In the genomic region with DNA sequence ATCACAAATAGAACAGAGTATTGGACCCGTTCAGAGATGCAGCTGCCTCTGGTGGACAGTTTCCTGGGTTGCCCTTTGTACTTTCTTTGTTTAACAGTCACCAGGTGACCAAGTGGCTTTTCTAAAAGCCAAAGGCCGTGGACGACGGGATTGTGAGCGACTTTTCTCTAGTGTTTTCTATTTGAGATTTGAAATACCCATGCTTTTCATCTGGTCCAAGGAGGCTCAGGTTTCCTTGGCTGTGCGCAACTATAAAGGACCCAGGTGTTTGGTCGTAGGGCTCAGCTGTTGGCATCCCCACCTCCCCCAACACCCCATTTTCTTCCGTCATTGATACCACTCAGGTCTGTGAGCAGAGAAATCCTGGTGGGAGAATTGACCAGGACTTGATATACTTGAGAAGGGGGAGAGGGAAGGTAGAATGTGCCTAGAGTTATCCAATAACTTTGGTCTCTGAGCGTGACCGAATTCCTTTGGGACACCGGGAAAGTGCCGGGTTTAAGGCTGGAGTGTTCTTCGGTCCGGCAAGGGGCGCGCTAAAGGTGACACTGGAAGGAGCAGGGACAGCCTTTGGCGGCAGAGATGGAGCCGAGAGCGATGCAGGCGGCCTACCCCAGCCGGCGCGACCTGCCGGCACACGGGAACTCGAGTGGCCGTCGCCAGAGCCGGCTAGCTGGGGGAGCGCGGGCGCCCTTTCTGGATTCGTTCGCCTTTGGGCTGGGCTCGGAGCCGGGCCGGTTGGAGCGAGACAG, we compare ENCODE assay signal across 8 cellular contexts.
DNase-seq lines count a peak whose midpoint lies in the region; FAIRE-seq and TF ChIP-seq lines count a peak whose summit lies in the region.

No MANE protein-coding gene starts in this region.

- H3K27me3 Mint-ChIP-seq in brain (peaks cover 2% of the 10 kb centered on the region), mesothelial cell of epicardium (ENCODE audit: low read depth) (no peaks in the 10 kb centered on the region)

- TF ChIP-seq POLR2A in vagina (IDR thresholded peaks at IDR 0.05): no peak

- peak overlapping the region; percentile 72 for H3K9ac ChIP-seq in Loucy (ENCODE audit: low read depth, low read length, poor library complexity, severe bottlenecking)

- H3K4me3 Mint-ChIP-seq in brain (peak overlapping the region; percentile 92 to 95 (median 92)), mesothelial cell of epicardium (peak overlapping the region; percentile 89)

- peak overlapping the region; percentile 89 for H3K27ac ChIP-seq in vagina

- H3K79me2 ChIP-seq in Loucy (ENCODE audit: insufficient read depth, low read length): peaks cover 63% of the 10 kb centered on the region

- H3K4me2 ChIP-seq in Loucy (ENCODE audit: low read depth, low read length, poor library complexity, severe bottlenecking): peak overlapping the region; percentile 68

- peak overlapping the region; percentile 37; the same call in 1 of the 2 replicates for H2AFZ ChIP-seq in Loucy (ENCODE audit: low read length)

- H3K9me3 ChIP-seq in Loucy (ENCODE audit: insufficient read depth, low read depth, low read length) (no peaks in the 10 kb centered on the region), vagina (no peaks in the 10 kb centered on the region)

- H3K4me1 ChIP-seq in Loucy (ENCODE audit: insufficient read depth, low read length, poor library complexity, severe bottlenecking) (peaks cover 36% of the 10 kb centered on the region), vagina (peaks cover 65% of the 10 kb centered on the region)

- peak overlapping the region; percentile 81 to 97 (median 89) for H3K27ac Mint-ChIP-seq in brain
- peak overlapping the region; percentile 95 for H3K27ac Mint-ChIP-seq in mesothelial cell of epicardium

- no peak for FAIRE-seq in GM19239 (lab: Jason Lieb, UNC)

- intact Hi-C loops in vagina (cut with DNase I): loop anchor here (10.0 kb wide), 1 partner anchor 293 kb away; no protein-coding TSS in a partner anchor

- peaks cover 56% of the 10 kb centered on the region for H4K20me1 ChIP-seq in Loucy (ENCODE audit: insufficient read depth, low read length, poor library complexity, severe bottlenecking)

- DNase-seq in mesothelial cell of epicardium (ENCODE audit: low spot score in 2 of 2, unreplicated experiment in 2 of 2): no peak
- no peak for DNase-seq in vagina (ENCODE audit: extremely low spot score in 2 of 2)
- DNase-seq in DMS 273 treated with DMSO at 0.1 percent for 48 hours (lab: John Stamatoyannopoulos, UW): no peak
- no peak for DNase-seq in GM19239 (ENCODE audit: insufficient read length, low spot score)
- no peak for DNase-seq in dermis blood vessel endothelial cell

- TF ChIP-seq CTCF in GM12875 (IDR thresholded peaks at IDR 0.05; ENCODE audit: borderline replicate concordance, insufficient read depth, low read depth, low read length) (no peak), Loucy (conservative IDR thresholded peaks at IDR 0.05; ENCODE audit: low read length) (no peak), brain (conservative IDR thresholded peaks at IDR 0.05) (no peak), mesothelial cell of epicardium (IDR thresholded peaks at IDR 0.05; ENCODE audit: unreplicated experiment) (no peak), vagina (IDR thresholded peaks at IDR 0.05) (no peak)

- peaks cover 14% of the 10 kb centered on the region; the same call in 1 of the 2 replicates for H3F3A ChIP-seq in Loucy (ENCODE audit: low read depth)

- no peaks in the 10 kb centered on the region for H3K9me2 ChIP-seq in Loucy (replicated peaks; ENCODE audit: low read depth, low read length)

- H3K4me1 Mint-ChIP-seq in brain: peaks cover 74% of the 10 kb centered on the region
- peaks cover 70% of the 10 kb centered on the region for H3K4me1 Mint-ChIP-seq in mesothelial cell of epicardium

- peak overlapping the region; percentile 70 for H3K4me3 ChIP-seq in GM12875 (ENCODE audit: low read depth, low read length)
- peak overlapping the region; percentile 83 for H3K4me3 ChIP-seq in Loucy (ENCODE audit: low read length, poor library complexity, severe bottlenecking)
- H3K4me3 ChIP-seq in vagina: peak overlapping the region; percentile 61 to 74

- no peaks in the 10 kb centered on the region for H3K27me3 ChIP-seq in Loucy (ENCODE audit: insufficient read depth, low read length, poor library complexity, severe bottlenecking)
- no peaks in the 10 kb centered on the region for H3K27me3 ChIP-seq in vagina

- H3K36me3 ChIP-seq in Loucy (ENCODE audit: insufficient read depth, low read length) (peaks cover 30% of the 10 kb centered on the region; the same call in 1 of the 2 replicates), vagina (peaks cover 0 to 6% of the 10 kb centered on the region in 2 donors)

- H3K36me3 Mint-ChIP-seq in brain (peaks cover 25% of the 10 kb centered on the region), mesothelial cell of epicardium (peaks cover 7% of the 10 kb centered on the region)

- H3K9me3 Mint-ChIP-seq in brain (no peaks in the 10 kb centered on the region), mesothelial cell of epicardium (no peaks in the 10 kb centered on the region)
